In genomic region chr5:79305706-79306105, GRCh38 we compare ENCODE assay signal across 31 cellular contexts.
"Had no signal": no experiment of that assay in that cellular context is flagged by ENCODE, and none has a peak within 500 bp of the region (broad histone marks: within the 10 kb centered on the region; RNA-seq: fewer than 3 reads in every experiment).

No MANE protein-coding gene starts in this region.

- H3K27me3 ChIP-seq: heart left ventricle, right lobe of liver, stomach, thyroid gland, upper lobe of right lung had no signal

- H3K4me3 ChIP-seq: heart left ventricle, lung, mucosa of descending colon, right lobe of liver, skin epidermis, stomach, thyroid gland, upper lobe of right lung had no signal

- H3K4me3 Mint-ChIP-seq: activated CD4-positive, alpha-beta memory T cell treated with anti-CD3 and anti-CD28 coated beads, Interleukin-2, amount 10 ng/mL, durations not matched to agents 7 days and 5 days; activated CD4-positive, alpha-beta T cell treated with anti-CD3 and anti-CD28 coated beads, Interleukin-2, amount 10 ng/mL, durations not matched to agents 7 days and 5 days; activated naive CD4-positive, alpha-beta T cell treated with anti-CD3 and anti-CD28 coated beads, Interleukin-2, amount 10 ng/mL, durations not matched to agents 7 days and 5 days; activated naive CD8-positive, alpha-beta T cell treated with anti-CD3 and anti-CD28 coated beads, Interleukin-2, amount 10 ng/mL, durations not matched to agents 7 days and 5 days; activated T-cell treated with anti-CD3 and anti-CD28 coated beads, Interleukin-2, amount 50 U/mL, for 24 hours; central memory CD8-positive, alpha-beta T cell; dendritic cell treated with granulocyte-macrophage colony-stimulating factor and Interleukin-4, amounts not matched to agents 40 ng/mL and 50 ng/mL, for 4 days; endodermal cell; immature natural killer cell; natural killer cell treated with Interleukin-12 subunit alpha and Interleukin-12 subunit beta and Interleukin-15 and Interleukin-18, amount 100 ng/mL, for 72 hours; stimulated activated memory B cell treated with anti-CD40 and anti-IgM and Interleukin-4, amounts not matched to agents 10 μg/mL and 1 μg/mL and 100 μg/mL, for 72 hours; WTC11 had no signal

- H3K4me1 ChIP-seq: right lobe of liver, thyroid gland, upper lobe of right lung had no signal

- H3K27me3 Mint-ChIP-seq: activated CD4-positive, alpha-beta memory T cell treated with anti-CD3 and anti-CD28 coated beads, Interleukin-2, amount 10 ng/mL, durations not matched to agents 7 days and 5 days; activated CD4-positive, alpha-beta T cell treated with anti-CD3 and anti-CD28 coated beads, Interleukin-2, amount 10 ng/mL, durations not matched to agents 7 days and 5 days; activated naive CD4-positive, alpha-beta T cell treated with anti-CD3 and anti-CD28 coated beads, Interleukin-2, amount 10 ng/mL, durations not matched to agents 7 days and 5 days; activated naive CD8-positive, alpha-beta T cell treated with anti-CD3 and anti-CD28 coated beads, Interleukin-2, amount 10 ng/mL, durations not matched to agents 7 days and 5 days; activated T-cell treated with anti-CD3 and anti-CD28 coated beads, Interleukin-2, amount 50 U/mL, for 24 hours; central memory CD8-positive, alpha-beta T cell; dendritic cell treated with granulocyte-macrophage colony-stimulating factor and Interleukin-4, amounts not matched to agents 40 ng/mL and 50 ng/mL, for 4 days; natural killer cell treated with Interleukin-12 subunit alpha and Interleukin-12 subunit beta and Interleukin-15 and Interleukin-18, amount 100 ng/mL, for 72 hours; stimulated activated memory B cell treated with anti-CD40 and anti-IgM and Interleukin-4, amounts not matched to agents 10 μg/mL and 1 μg/mL and 100 μg/mL, for 72 hours had no signal

- H3K9me3 Mint-ChIP-seq: activated CD4-positive, alpha-beta memory T cell treated with anti-CD3 and anti-CD28 coated beads, Interleukin-2, amount 10 ng/mL, durations not matched to agents 7 days and 5 days; activated CD4-positive, alpha-beta T cell treated with anti-CD3 and anti-CD28 coated beads, Interleukin-2, amount 10 ng/mL, durations not matched to agents 7 days and 5 days; activated naive CD4-positive, alpha-beta T cell treated with anti-CD3 and anti-CD28 coated beads, Interleukin-2, amount 10 ng/mL, durations not matched to agents 7 days and 5 days; activated naive CD8-positive, alpha-beta T cell treated with anti-CD3 and anti-CD28 coated beads, Interleukin-2, amount 10 ng/mL, durations not matched to agents 7 days and 5 days; activated T-cell treated with anti-CD3 and anti-CD28 coated beads, Interleukin-2, amount 50 U/mL, for 24 hours; central memory CD8-positive, alpha-beta T cell; dendritic cell treated with granulocyte-macrophage colony-stimulating factor and Interleukin-4, amounts not matched to agents 40 ng/mL and 50 ng/mL, for 4 days; endodermal cell; immature natural killer cell; natural killer cell treated with Interleukin-12 subunit alpha and Interleukin-12 subunit beta and Interleukin-15 and Interleukin-18, amount 100 ng/mL, for 72 hours; stimulated activated memory B cell treated with anti-CD40 and anti-IgM and Interleukin-4, amounts not matched to agents 10 μg/mL and 1 μg/mL and 100 μg/mL, for 72 hours; WTC11 had no signal

- ATAC-seq: heart left ventricle; left lobe of liver; mucosa of descending colon; natural killer cell treated with Interleukin-12 subunit alpha and Interleukin-12 subunit beta and Interleukin-15 and Interleukin-18, amount 100 ng/mL, for 72 hours; right lobe of liver; stimulated activated memory B cell treated with anti-CD40 and anti-IgM and Interleukin-4, amounts not matched to agents 10 μg/mL and 1 μg/mL and 100 μg/mL, for 72 hours; upper lobe of right lung; WTC11 had no signal

- H3K4me1 Mint-ChIP-seq: activated CD4-positive, alpha-beta memory T cell treated with anti-CD3 and anti-CD28 coated beads, Interleukin-2, amount 10 ng/mL, durations not matched to agents 7 days and 5 days; activated CD4-positive, alpha-beta T cell treated with anti-CD3 and anti-CD28 coated beads, Interleukin-2, amount 10 ng/mL, durations not matched to agents 7 days and 5 days; activated naive CD4-positive, alpha-beta T cell treated with anti-CD3 and anti-CD28 coated beads, Interleukin-2, amount 10 ng/mL, durations not matched to agents 7 days and 5 days; activated naive CD8-positive, alpha-beta T cell treated with anti-CD3 and anti-CD28 coated beads, Interleukin-2, amount 10 ng/mL, durations not matched to agents 7 days and 5 days; endodermal cell; stimulated activated memory B cell treated with anti-CD40 and anti-IgM and Interleukin-4, amounts not matched to agents 10 μg/mL and 1 μg/mL and 100 μg/mL, for 72 hours; WTC11 had no signal

- H3K27ac Mint-ChIP-seq: activated CD4-positive, alpha-beta memory T cell treated with anti-CD3 and anti-CD28 coated beads, Interleukin-2, amount 10 ng/mL, durations not matched to agents 7 days and 5 days; activated CD4-positive, alpha-beta T cell treated with anti-CD3 and anti-CD28 coated beads, Interleukin-2, amount 10 ng/mL, durations not matched to agents 7 days and 5 days; activated naive CD4-positive, alpha-beta T cell treated with anti-CD3 and anti-CD28 coated beads, Interleukin-2, amount 10 ng/mL, durations not matched to agents 7 days and 5 days; activated naive CD8-positive, alpha-beta T cell treated with anti-CD3 and anti-CD28 coated beads, Interleukin-2, amount 10 ng/mL, durations not matched to agents 7 days and 5 days; activated T-cell treated with anti-CD3 and anti-CD28 coated beads, Interleukin-2, amount 50 U/mL, for 24 hours; dendritic cell treated with granulocyte-macrophage colony-stimulating factor and Interleukin-4, amounts not matched to agents 40 ng/mL and 50 ng/mL, for 4 days; endodermal cell; immature natural killer cell; natural killer cell treated with Interleukin-12 subunit alpha and Interleukin-12 subunit beta and Interleukin-15 and Interleukin-18, amount 100 ng/mL, for 72 hours; stimulated activated memory B cell treated with anti-CD40 and anti-IgM and Interleukin-4, amounts not matched to agents 10 μg/mL and 1 μg/mL and 100 μg/mL, for 72 hours; WTC11 had no signal

- H3K27ac ChIP-seq: heart left ventricle, right lobe of liver, skin epidermis, stomach, thyroid gland, upper lobe of right lung had no signal

- DNase-seq: activated CD4-positive, alpha-beta memory T cell treated with anti-CD3 and anti-CD28 coated beads, Interleukin-2, amount 10 ng/mL, durations not matched to agents 7 days and 5 days; activated CD4-positive, alpha-beta T cell treated with anti-CD3 and anti-CD28 coated beads for 1 hour; activated CD4-positive, alpha-beta T cell treated with anti-CD3 and anti-CD28 coated beads, Interleukin-2, amount 10 ng/mL, durations not matched to agents 7 days and 5 days; activated CD8-positive, alpha-beta memory T cell treated with anti-CD3 and anti-CD28 coated beads, Interleukin-2, amount 50 U/mL, for 48 hours; activated gamma-delta T cell; activated naive CD4-positive, alpha-beta T cell treated with anti-CD3 and anti-CD28 coated beads, Interleukin-2, amount 10 ng/mL, durations not matched to agents 7 days and 5 days; activated naive CD8-positive, alpha-beta T cell treated with anti-CD3 and anti-CD28 coated beads, Interleukin-2, amount 10 ng/mL, durations not matched to agents 7 days and 5 days; activated T-cell treated with anti-CD3 and anti-CD28 coated beads, Interleukin-2, amount 50 U/mL, for 24 hours; amygdala; endodermal cell; foreskin fibroblast; heart left ventricle; hypothalamus; immature natural killer cell; kidney glomerular epithelial cell; mucosa of descending colon; posterior cingulate gyrus; right lobe of liver; stimulated activated CD4-positive, alpha-beta T cell treated with anti-CD3 and anti-CD28 coated beads, Interleukin-4, amount 100 ng/mL, for 24 hours; stomach; T-helper 2 cell; thyroid gland; upper lobe of right lung had no signal

- H3K9me3 ChIP-seq: heart left ventricle, mucosa of descending colon, right lobe of liver, stomach, thyroid gland, upper lobe of right lung had no signal
